9 cellular contexts compared by ENCODE assay signal in genomic region chr1:193479187-193479586, GRCh38.
DNase-seq lines count a peak whose midpoint lies in the region; ATAC-seq and TF ChIP-seq lines count a peak whose summit lies in the region.
"Had no signal": no experiment of that assay in that cellular context is flagged by ENCODE, and none has a peak within 500 bp of the region (broad histone marks: within the 10 kb centered on the region; RNA-seq: fewer than 3 reads in every experiment).

No MANE protein-coding gene starts in this region.

- intact Hi-C loops in lower lobe of right lung (cut with DNase I) (no loop called here), aorta (cut with DNase I) (no loop called here)

- 85 to 90% methylated on average over 3 of the region's 3 CpGs for WGBS in aorta, 2 donors

- no peaks in the 10 kb centered on the region for H3K27me3 Mint-ChIP-seq in glutamatergic neuron (ENCODE audit: unreplicated experiment)

- H3K4me1 ChIP-seq in lower lobe of right lung (no peaks in the 10 kb centered on the region), aorta (ENCODE audit: control insufficient read depth in 1 of 2, insufficient read depth in 2 of 2, low read length in 2 of 2) (no peaks in the 10 kb centered on the region)
- H3K4me1 ChIP-seq: gastrocnemius medialis had no signal

- ATAC-seq in HG03135 (IDR thresholded peaks at IDR 0.05; ENCODE audit: unreplicated experiment) = peak; percentile 99
- ATAC-seq in lower lobe of right lung = peak; percentile 43 to 66
- ATAC-seq in aorta (ENCODE audit: low FRiP score) = no peak
- ATAC-seq: gastrocnemius medialis had no signal

- no peak overlapping the region for H3K4me3 ChIP-seq in lower lobe of right lung
- no peak overlapping the region for H3K4me3 ChIP-seq in aorta (ENCODE audit: low read length in 2 of 2)
- H3K4me3 ChIP-seq: gastrocnemius medialis had no signal

- no peaks in the 10 kb centered on the region for H3K4me1 Mint-ChIP-seq in glutamatergic neuron (ENCODE audit: low read depth, unreplicated experiment)

- no peak overlapping the region for H3K27ac Mint-ChIP-seq in glutamatergic neuron (ENCODE audit: unreplicated experiment)

- H3K36me3 Mint-ChIP-seq in glutamatergic neuron (ENCODE audit: unreplicated experiment) = no peaks in the 10 kb centered on the region

- H3K27ac ChIP-seq in lower lobe of right lung = no peak overlapping the region
- H3K27ac ChIP-seq in aorta (ENCODE audit: low read depth in 1 of 2, low read length in 2 of 2) = no peak overlapping the region
- H3K27ac ChIP-seq: gastrocnemius medialis had no signal

- no peaks in the 10 kb centered on the region for H3K27me3 ChIP-seq in lower lobe of right lung (ENCODE audit: low read depth)
- H3K27me3 ChIP-seq in aorta (ENCODE audit: control insufficient read depth in 1 of 2, insufficient read depth in 2 of 2, low read length in 1 of 2) = no peaks in the 10 kb centered on the region

- H3K9me3 ChIP-seq in lower lobe of right lung (no peaks in the 10 kb centered on the region), aorta (ENCODE audit: control insufficient read depth, low read length) (peaks cover 1% of the 10 kb centered on the region)
- H3K9me3 ChIP-seq: gastrocnemius medialis had no signal

- H3K36me3 ChIP-seq in lower lobe of right lung = no peaks in the 10 kb centered on the region
- no peaks in the 10 kb centered on the region for H3K36me3 ChIP-seq in aorta (ENCODE audit: control insufficient read depth in 1 of 2, insufficient read depth in 2 of 2, low read length in 1 of 2)
- H3K36me3 ChIP-seq: gastrocnemius medialis had no signal

- no peak for TF ChIP-seq CTCF in lower lobe of right lung (IDR thresholded peaks at IDR 0.05)
- no peak for TF ChIP-seq CTCF in glutamatergic neuron (IDR thresholded peaks at IDR 0.05; ENCODE audit: partially characterized antibody, unreplicated experiment)

- H3K4me3 Mint-ChIP-seq in glutamatergic neuron (ENCODE audit: unreplicated experiment) = no peak overlapping the region

- DNase-seq in GM19240 (ENCODE audit: insufficient read length, low spot score) (peak; percentile 25), lower lobe of right lung (no peak), glutamatergic neuron (no peak), anterior cingulate cortex (lab: John Stamatoyannopoulos, UW) (no peak), aorta (no peak), cortex of kidney (lab: John Stamatoyannopoulos, UW) (no peak)
- peak; percentile 18 for DNase-seq in activated CD4-positive, alpha-beta T cell treated with anti-CD3 and anti-CD28 coated beads for 24 hours (ENCODE audit: low read depth in 2 of 2)

- H3K9me3 Mint-ChIP-seq in glutamatergic neuron (ENCODE audit: unreplicated experiment) = no peaks in the 10 kb centered on the region

Comparison
In these comparisons a context has a peak if more than half of its experiments do, and no peak if none do; other contexts are left out.
1. DNase-seq: peak in GM19240 (single experiment) and activated CD4-positive, alpha-beta T cell treated with anti-CD3 and anti-CD28 coated beads for 24 hours (2 of 2); none in lower lobe of right lung (single experiment), glutamatergic neuron (single experiment), anterior cingulate cortex (0 of 58), aorta (0 of 2) and cortex of kidney (single experiment).